In genomic region chr1:222815367-222815765, GRCh38 we compare ENCODE assay signal across 1 cellular context.
TF ChIP-seq lines count a peak whose summit lies in the region.

No MANE protein-coding gene starts in this region.

TF ChIP-seq in HCT116, 20 proteins besides CTCF, POLR2A, EP300 and RAD21 (continued from another document):
- no peak for TF ChIP-seq REST (IDR thresholded peaks at IDR 0.05; ENCODE audit: low read depth)
- no peak; the same call in 1 of the 2 replicates for TF ChIP-seq MAX (IDR thresholded peaks at IDR 0.05)
